Comparison of ENCODE assay signal across 19 cellular contexts in genomic region chr7:109549461-109549860, GRCh38.
DNase-seq lines count a peak whose midpoint lies in the region; ATAC-seq, FAIRE-seq and TF ChIP-seq lines count a peak whose summit lies in the region.
"Had no signal": no experiment of that assay in that cellular context is flagged by ENCODE, and none has a peak within 500 bp of the region (broad histone marks: within the 10 kb centered on the region; RNA-seq: fewer than 3 reads in every experiment).

No MANE protein-coding gene starts in this region.

- H3K27me3 ChIP-seq in endothelial cell of umbilical vein (ENCODE audit: control insufficient read depth in 2 of 2, insufficient read depth in 2 of 2, low read length in 2 of 2) (no peaks in the 10 kb centered on the region), H7 (ENCODE audit: control insufficient read depth, insufficient read depth, low read length) (no peaks in the 10 kb centered on the region)

- CTCF ChIA-PET in endothelial cell of umbilical vein (lab: Charles Lee), result no interaction called here

- intact Hi-C loops in endothelial cell of umbilical vein (cut with micrococcal nuclease), result no loop called here

- H3K36me3 ChIP-seq in endothelial cell of umbilical vein (ENCODE audit: control insufficient read depth in 2 of 2, extremely low read depth in 1 of 2, insufficient read depth in 2 of 2, low read length in 2 of 2), result no peaks in the 10 kb centered on the region
- H3K36me3 ChIP-seq in H7 (replicated peaks; ENCODE audit: control insufficient read depth, insufficient read depth, low read length), result no peaks in the 10 kb centered on the region

- no peak for ATAC-seq in HG02798 (IDR thresholded peaks at IDR 0.05; ENCODE audit: poor library complexity, unreplicated experiment)
- ATAC-seq: HCT116 had no signal

- no peak for FAIRE-seq in endothelial cell of umbilical vein (lab: Jason Lieb, UNC)
- FAIRE-seq: G401.6 had no signal

- no peaks in the 10 kb centered on the region for H3K9me1 ChIP-seq in endothelial cell of umbilical vein (replicated peaks; ENCODE audit: control insufficient read depth, extremely low read depth, insufficient read depth, low read length)

- H3K4me3 ChIP-seq in endothelial cell of umbilical vein (replicated peaks in 1 of 3; ENCODE audit: insufficient read depth in 1 of 3, low read depth in 1 of 3, low read length in 3 of 3) (no peak overlapping the region), H7 (ENCODE audit: insufficient read depth, low read depth, low read length) (no peak overlapping the region)
- H3K4me3 ChIP-seq: GM23248 had no signal

- BruUV-seq in endothelial cell of umbilical vein (replicated peaks; lab: Mats Ljungman, UMichigan), result no TSS peak

- TF ChIP-seq POLR2A in endothelial cell of umbilical vein (IDR thresholded peaks at IDR 0.05; ENCODE audit: low read depth, low read length), result no peak

- POLR2A ChIA-PET in endothelial cell of umbilical vein (lab: Charles Lee), result no interaction called here

- H3K4me1 ChIP-seq in endothelial cell of umbilical vein (ENCODE audit: control insufficient read depth, extremely low read depth, insufficient read depth, low read length), result no peaks in the 10 kb centered on the region

- DNase-seq in DMS 273 (lab: John Stamatoyannopoulos, UW; ENCODE audit: unreplicated experiment) (peak; percentile 38), DMS 273 treated with DMSO at 0.1 percent for 48 hours (lab: John Stamatoyannopoulos, UW) (no peak), NCI-H524 treated with DMSO at 0.1 percent for 48 hours (lab: John Stamatoyannopoulos, UW) (peak; percentile 5), endothelial cell of umbilical vein (ENCODE audit: low read depth, low spot score) (peak; percentile 2), occipital lobe (lab: John Stamatoyannopoulos, UW) (peak; percentile 2), H7 (no peak)
- DNase-seq in effector CD4-positive, alpha-beta T cell, result no peak
- DNase-seq: Calu3; CD4-positive, alpha-beta memory T cell; DMS79; GM23248; NCI-H1105; NCI-H1694 treated with DMSO at 0.1 percent for 48 hours; NCI-H2107; NCI-H226 had no signal

- H3K27ac ChIP-seq in endothelial cell of umbilical vein (ENCODE audit: insufficient read depth, low read depth, low read length), result no peak overlapping the region
- H3K27ac ChIP-seq: 22Rv1, GM23248 had no signal

- dilution Hi-C loops in endothelial cell of umbilical vein (cut with MboI; ENCODE audit: extremely low pct_ligation_motif_present, low sequenced_read_pairs), result no loop called here

- H4K20me1 ChIP-seq in endothelial cell of umbilical vein (replicated peaks; ENCODE audit: control insufficient read depth, extremely low read depth, insufficient read depth, low read length), result no peaks in the 10 kb centered on the region

- H3K9ac ChIP-seq in endothelial cell of umbilical vein (replicated peaks; ENCODE audit: extremely low read depth, insufficient read depth, low read length), result no peak overlapping the region
- H3K9ac ChIP-seq: GM23248 had no signal

- no peaks in the 10 kb centered on the region for H3K9me3 ChIP-seq in endothelial cell of umbilical vein (replicated peaks; ENCODE audit: control insufficient read depth, insufficient read depth, low read length)

- H3K4me2 ChIP-seq in endothelial cell of umbilical vein (ENCODE audit: insufficient read depth, low read length), result no peak overlapping the region

- TF ChIP-seq CTCF in endothelial cell of umbilical vein (IDR thresholded peaks at IDR 0.05; ENCODE audit: extremely low read depth in 1 of 2, insufficient read depth in 1 of 2, low read depth in 1 of 2, low read length in 2 of 2), result no peak

- no peak overlapping the region for H2AFZ ChIP-seq in endothelial cell of umbilical vein (ENCODE audit: low read depth, low read length)
- H2AFZ ChIP-seq: GM23248 had no signal

- no peaks in the 10 kb centered on the region for H3K79me2 ChIP-seq in endothelial cell of umbilical vein (ENCODE audit: control insufficient read depth, insufficient read depth, low read length)

TF ChIP-seq in endothelial cell of umbilical vein, 7 proteins besides CTCF, POLR2A, EP300 and RAD21:
- TF ChIP-seq JUN (IDR thresholded peaks at IDR 0.05; ENCODE audit: borderline replicate concordance, insufficient read depth, insufficient read length, low read depth), result no peak
- TF ChIP-seq EZH2 (IDR thresholded peaks at IDR 0.05; ENCODE audit: borderline replicate concordance, low read depth, low read length, severe bottlenecking), result no peak

Comparison
In these comparisons a context has a peak if more than half of its experiments do, and no peak if none do; other contexts are left out.
1. DNase-seq: peak in DMS 273 (single experiment), NCI-H524 treated with DMSO at 0.1 percent for 48 hours (single experiment), endothelial cell of umbilical vein (single experiment) and occipital lobe (single experiment); none in DMS 273 treated with DMSO at 0.1 percent for 48 hours (single experiment), effector CD4-positive, alpha-beta T cell (single experiment) and H7 (single experiment).